9 cellular contexts compared by ENCODE assay signal in the genomic region with DNA sequence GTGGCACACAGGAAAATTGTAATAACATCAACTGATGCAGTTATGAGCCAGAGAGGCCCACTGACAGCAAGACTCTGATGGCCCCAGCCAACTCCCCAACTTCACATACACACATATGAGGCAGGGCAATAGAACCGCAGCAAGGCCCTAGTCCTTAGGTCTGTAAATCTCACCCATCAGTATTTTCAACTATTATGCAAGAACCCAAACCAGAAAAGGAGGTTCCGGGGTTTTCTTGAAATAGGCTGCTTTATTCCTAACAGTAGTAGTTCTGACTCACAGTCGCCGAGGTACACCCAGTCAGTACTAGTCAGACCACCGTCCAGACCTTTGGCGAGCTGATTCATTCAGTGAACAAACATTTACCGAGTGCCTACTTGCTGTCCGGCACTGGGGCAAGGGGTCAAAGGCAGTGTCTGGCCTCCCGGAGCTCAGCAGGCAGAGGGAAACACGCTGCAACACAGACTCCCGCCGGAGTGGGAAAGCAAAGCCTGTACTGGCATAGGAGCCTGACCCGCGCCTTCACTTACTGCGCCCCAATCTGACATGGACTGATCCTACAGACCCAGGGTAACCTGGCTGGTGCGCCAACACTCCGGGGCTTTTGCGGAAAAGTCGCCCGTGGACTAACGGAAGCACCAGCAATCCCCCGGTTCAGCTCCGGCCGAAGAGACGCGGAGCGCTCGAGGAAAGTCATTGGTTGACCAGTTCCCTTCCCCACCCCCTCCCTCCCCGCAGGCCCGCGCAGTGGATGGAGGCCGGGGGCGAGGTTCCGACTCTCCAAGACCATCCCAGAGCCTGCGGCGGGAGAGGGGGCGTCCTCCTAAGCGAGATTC. TPM values are rescaled to one million over a fixed set of nuclear protein-coding genes. Genes with fewer than 3 reads are reported as not detected.
A peak's percentile ranks its signal among the peaks of the same experiment; 100 is the strongest.
DNase-seq lines count a peak whose midpoint lies in the region; ATAC-seq and TF ChIP-seq lines count a peak whose summit lies in the region.
"Had no signal": no experiment of that assay in that cellular context is flagged by ENCODE, and none has a peak within 500 bp of the region (broad histone marks: within the 10 kb centered on the region; RNA-seq: fewer than 3 reads in every experiment).

No MANE protein-coding gene starts in this region.

- H3K36me3 ChIP-seq in neural progenitor cell: no peaks in the 10 kb centered on the region

- no peaks in the 10 kb centered on the region for H3K9me3 ChIP-seq in neural progenitor cell (ENCODE audit: low read depth)

- H3K27ac ChIP-seq in neural progenitor cell: no peak overlapping the region

- H3K9ac ChIP-seq in neural progenitor cell: no peak overlapping the region

- peaks cover 39% of the 10 kb centered on the region for H4K20me1 ChIP-seq in neural progenitor cell (ENCODE audit: low read depth)

- H3K27me3 Mint-ChIP-seq in neural progenitor cell (ENCODE audit: insufficient read depth, low read depth): peaks cover 7% of the 10 kb centered on the region
- H3K27me3 Mint-ChIP-seq in CD14-positive monocyte (ENCODE audit: low read depth in 3 of 3): peaks cover 27 to 35% (median 28%) of the 10 kb centered on the region in 3 donors

- peak overlapping the region; percentile 98 for H2AFZ ChIP-seq in neural progenitor cell (replicated peaks)

- H3K9me3 Mint-ChIP-seq in neural progenitor cell (no peaks in the 10 kb centered on the region), CD14-positive monocyte (peaks cover 0 to 13% (median 6%) of the 10 kb centered on the region in 7 donors)
- H3K9me3 Mint-ChIP-seq: mesothelial cell of epicardium had no signal

- peak overlapping the region; percentile 92 for H3K4me3 ChIP-seq in neural progenitor cell

- peak overlapping the region; percentile 96 for H3K4me2 ChIP-seq in neural progenitor cell

- H3K79me2 ChIP-seq in neural progenitor cell (ENCODE audit: low read depth): peaks cover 18% of the 10 kb centered on the region

- peaks cover 8% of the 10 kb centered on the region for H3K4me1 ChIP-seq in neural progenitor cell

- H3K27ac Mint-ChIP-seq in neural progenitor cell: no peak overlapping the region
- H3K27ac Mint-ChIP-seq in CD14-positive monocyte: no peak overlapping the region
- H3K27ac Mint-ChIP-seq: mesothelial cell of epicardium had no signal

- DNase-seq in EL: peak; percentile 58
- DNase-seq in NCI-H774 (lab: John Stamatoyannopoulos, UW): peak; percentile 32
- DNase-seq in fibroblast of peridontal ligament (ENCODE audit: extremely low read depth): peak; percentile 10
- peak; percentile 78 for DNase-seq in neural progenitor cell (ENCODE audit: low spot score)
- DNase-seq in CD14-positive monocyte (ENCODE audit: low spot score): no peak
- no peak for DNase-seq in activated CD4-positive, CD25-positive, alpha-beta regulatory T cell (lab: John Stamatoyannopoulos, UW)
- DNase-seq in COR-L47 (lab: John Stamatoyannopoulos, UW): no peak

- H3K4me3 Mint-ChIP-seq in neural progenitor cell: no peak overlapping the region
- no peak overlapping the region for H3K4me3 Mint-ChIP-seq in CD14-positive monocyte
- H3K4me3 Mint-ChIP-seq: mesothelial cell of epicardium had no signal

- peaks cover 4% of the 10 kb centered on the region for H3K36me3 Mint-ChIP-seq in neural progenitor cell
- peaks cover 0 to 6% of the 10 kb centered on the region in 2 donors for H3K36me3 Mint-ChIP-seq in CD14-positive monocyte
- H3K36me3 Mint-ChIP-seq: mesothelial cell of epicardium had no signal

- no peak for TF ChIP-seq CTCF in neural progenitor cell (IDR thresholded peaks at IDR 0.05)
- TF ChIP-seq CTCF in CD14-positive monocyte (IDR thresholded peaks at IDR 0.05): no peak

- H3K4me1 Mint-ChIP-seq in neural progenitor cell: peaks cover 6% of the 10 kb centered on the region
- peaks cover 6% of the 10 kb centered on the region for H3K4me1 Mint-ChIP-seq in CD14-positive monocyte

- intact Hi-C loops in CD14-positive monocyte (cut with micrococcal nuclease): no loop called here

- no peak for ATAC-seq in HG02763 (IDR thresholded peaks at IDR 0.05; ENCODE audit: unreplicated experiment)

- peaks cover 25% of the 10 kb centered on the region for H3K27me3 ChIP-seq in neural progenitor cell

- H3F3A ChIP-seq in neural progenitor cell (ENCODE audit: low read depth): peaks cover 29% of the 10 kb centered on the region

RNA-seq across cellular contexts. Expression of gene PLEKHA7, which starts 1.3 kb away (rescaled TPM):
- 20.3 and 24.0 TPM in 2 replicates for total RNA-seq in neural progenitor cell (ENCODE audit: low replicate concordance)
- under 1 TPM; 0.05 to 0.22 TPM for polyA plus RNA-seq in CD14-positive monocyte

Comparison
In these comparisons a context has a peak if more than half of its experiments do, and no peak if none do; other contexts are left out.
1. DNase-seq: peak in EL (single experiment), NCI-H774 (single experiment), fibroblast of peridontal ligament (single experiment) and neural progenitor cell (single experiment); none in CD14-positive monocyte (single experiment), activated CD4-positive, CD25-positive, alpha-beta regulatory T cell (0 of 4) and COR-L47 (single experiment).